Comparison of ENCODE assay signal across 18 cellular contexts in genomic region chr5:139676406-139676805, GRCh38. TPM values are rescaled to one million over a fixed set of nuclear protein-coding genes. Genes with fewer than 3 reads are reported as not detected.
DNase-seq lines count a peak whose midpoint lies in the region; ATAC-seq and TF ChIP-seq lines count a peak whose summit lies in the region.
"Had no signal": no experiment of that assay in that cellular context is flagged by ENCODE, and none has a peak within 500 bp of the region (broad histone marks: within the 10 kb centered on the region; RNA-seq: fewer than 3 reads in every experiment).

No MANE protein-coding gene starts in this region.

- H3K9me3 ChIP-seq in suprapubic skin = no peaks in the 10 kb centered on the region
- no peaks in the 10 kb centered on the region for H3K9me3 ChIP-seq in colonic mucosa
- H3K9me3 ChIP-seq: ovary had no signal

- H3K4me3 ChIP-seq in suprapubic skin = no peak overlapping the region
- no peak overlapping the region for H3K4me3 ChIP-seq in colonic mucosa

- H3K9ac ChIP-seq in colonic mucosa (ENCODE audit: low read depth in 2 of 2, low read length in 2 of 2) = no peak overlapping the region

- TF ChIP-seq CTCF in chondrocyte (IDR thresholded peaks at IDR 0.05) (no peak), suprapubic skin (IDR thresholded peaks at IDR 0.05) (no peak), colonic mucosa (IDR thresholded peaks at IDR 0.05) (no peak)

- ATAC-seq in naive B cell (ENCODE audit: low read depth in 2 of 2) (no peak), HG03175 (IDR thresholded peaks at IDR 0.05; ENCODE audit: unreplicated experiment) (no peak)
- ATAC-seq: activated CD8-positive, alpha-beta T cell treated with anti-CD3 and anti-CD28 coated beads, Interleukin-2, amount 10 ng/mL, durations not matched to agents 7 days and 5 days had no signal

- H3K36me3 ChIP-seq in suprapubic skin (peaks cover 8% of the 10 kb centered on the region), colonic mucosa (no peaks in the 10 kb centered on the region)
- H3K36me3 ChIP-seq: ovary had no signal

- TF ChIP-seq POLR2A in suprapubic skin (IDR thresholded peaks at IDR 0.05) = no peak

- H3K4me1 Mint-ChIP-seq in chondrocyte (ENCODE audit: low read depth) = peaks cover 81% of the 10 kb centered on the region
- H3K4me1 Mint-ChIP-seq in naive B cell = peaks cover 44 to 67% (median 65%) of the 10 kb centered on the region in 3 donors
- H3K4me1 Mint-ChIP-seq: activated naive CD4-positive, alpha-beta T cell treated with anti-CD3 and anti-CD28 coated beads, Interleukin-2, amount 50 U/mL, for 24 hours had no signal

- 49% methylated on average over 2 of the region's 3 CpGs for WGBS in suprapubic skin

- DNase-seq in DMS 273 (lab: John Stamatoyannopoulos, UW; ENCODE audit: unreplicated experiment) (peak; percentile 54), DMS 273 treated with DMSO at 0.1 percent for 48 hours (lab: John Stamatoyannopoulos, UW) (no peak), chondrocyte (ENCODE audit: low spot score) (no peak), naive B cell (no peak), suprapubic skin (ENCODE audit: low spot score in 2 of 2) (no peak), NCI-H2107 (lab: John Stamatoyannopoulos, UW) (no peak), colonic mucosa (no peak)
- DNase-seq: activated CD8-positive, alpha-beta T cell treated with anti-CD3 and anti-CD28 coated beads, Interleukin-2, amount 10 ng/mL, durations not matched to agents 7 days and 5 days; foreskin fibroblast; islet precursor cell; NCI-H1436; NCI-H748 treated with DMSO at 0.1 percent for 48 hours; ovary; stimulated activated CD4-positive, alpha-beta T cell treated with anti-CD3 and anti-CD28 coated beads, Interleukin-2, amount 100 ng/mL, for 48 hours; stimulated activated naive CD4-positive, alpha-beta T cell treated with Interleukin-2 at 50 U/mL for 16 hours had no signal

- peaks cover 42% of the 10 kb centered on the region for H3K4me1 ChIP-seq in suprapubic skin
- H3K4me1 ChIP-seq in colonic mucosa = no peaks in the 10 kb centered on the region

- H3K27ac Mint-ChIP-seq in chondrocyte (ENCODE audit: unreplicated experiment) (peak overlapping the region; percentile 92), naive B cell (peak overlapping the region in 4 of 6 donors; percentile 62 to 88 (median 84))
- H3K27ac Mint-ChIP-seq: activated CD8-positive, alpha-beta T cell treated with anti-CD3 and anti-CD28 coated beads, Interleukin-2, amount 10 ng/mL, durations not matched to agents 7 days and 5 days had no signal

- H3K27ac ChIP-seq in suprapubic skin (peak overlapping the region; percentile 35), colonic mucosa (no peak overlapping the region)
- H3K27ac ChIP-seq: 22Rv1, ovary had no signal

- H3K27me3 ChIP-seq in suprapubic skin (no peaks in the 10 kb centered on the region), colonic mucosa (no peaks in the 10 kb centered on the region)
- H3K27me3 ChIP-seq: ovary had no signal

- H3K9me3 Mint-ChIP-seq in chondrocyte (ENCODE audit: low read depth) (no peaks in the 10 kb centered on the region), naive B cell (no peaks in the 10 kb centered on the region)
- H3K9me3 Mint-ChIP-seq: activated naive CD4-positive, alpha-beta T cell treated with anti-CD3 and anti-CD28 coated beads, Interleukin-2, amount 50 U/mL, for 24 hours had no signal

- intact Hi-C loops in colonic mucosa (cut with DNase I) = no loop called here

- H3K36me3 Mint-ChIP-seq in chondrocyte (ENCODE audit: low read depth) (peaks cover 9% of the 10 kb centered on the region), naive B cell (peaks cover 0 to 7% of the 10 kb centered on the region in 2 donors)
- H3K36me3 Mint-ChIP-seq: activated naive CD4-positive, alpha-beta T cell treated with anti-CD3 and anti-CD28 coated beads, Interleukin-2, amount 50 U/mL, for 24 hours had no signal

- peak overlapping the region; percentile 31 for H3K4me3 Mint-ChIP-seq in chondrocyte (ENCODE audit: unreplicated experiment)
- H3K4me3 Mint-ChIP-seq in naive B cell = no peak overlapping the region
- H3K4me3 Mint-ChIP-seq: activated CD8-positive, alpha-beta T cell treated with anti-CD3 and anti-CD28 coated beads, Interleukin-2, amount 10 ng/mL, durations not matched to agents 7 days and 5 days; activated naive CD4-positive, alpha-beta T cell treated with anti-CD3 and anti-CD28 coated beads, Interleukin-2, amount 50 U/mL, for 24 hours had no signal

- H3K27me3 Mint-ChIP-seq in chondrocyte (ENCODE audit: low read depth) = no peaks in the 10 kb centered on the region
- no peaks in the 10 kb centered on the region for H3K27me3 Mint-ChIP-seq in naive B cell
- H3K27me3 Mint-ChIP-seq: activated naive CD4-positive, alpha-beta T cell treated with anti-CD3 and anti-CD28 coated beads, Interleukin-2, amount 50 U/mL, for 24 hours had no signal

- TF ChIP-seq EP300 in suprapubic skin (IDR thresholded peaks at IDR 0.05) = no peak

RNA-seq across cellular contexts. Expression of gene CXXC5, which starts 28.3 kb away (rescaled TPM):
- 144 to 193 TPM (median 145 TPM) in 3 replicates for total RNA-seq in chondrocyte
- polyA plus RNA-seq in naive B cell (ENCODE audit: low read depth in 6 of 6) = 100 to 1,000 TPM; 351 to 547 (median 399) TPM
- 10 to 100 TPM; 21.8 to 40.6 (median 30.1) TPM for total RNA-seq in suprapubic skin
- 10 to 100 TPM; 32.3 to 40.4 TPM for total RNA-seq in colonic mucosa
